Comparison of ENCODE assay signal across 21 cellular contexts in the genomic region with DNA sequence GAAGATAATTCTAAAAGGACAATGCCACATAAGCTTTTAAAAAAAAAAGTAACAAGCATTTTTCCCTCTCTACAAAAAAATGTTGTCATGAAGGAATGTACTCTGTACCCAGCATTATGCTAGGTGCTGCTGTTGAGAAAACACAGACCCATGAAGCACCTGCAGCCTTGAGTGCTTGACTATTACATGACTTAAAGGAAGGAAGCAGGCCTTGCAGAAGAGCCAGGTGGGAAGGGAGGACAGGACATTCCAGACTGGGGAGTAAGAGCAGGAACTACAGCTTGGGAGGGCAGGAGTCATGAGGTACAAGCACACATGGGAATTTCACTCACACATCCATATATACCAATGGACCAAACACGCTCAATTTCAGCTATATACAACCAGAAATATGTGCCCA. TPM values are rescaled to one million over a fixed set of nuclear protein-coding genes. Genes with fewer than 3 reads are reported as not detected.
DNase-seq lines count a peak whose midpoint lies in the region; ATAC-seq and TF ChIP-seq lines count a peak whose summit lies in the region.
"Had no signal": no experiment of that assay in that cellular context is flagged by ENCODE, and none has a peak within 500 bp of the region (broad histone marks: within the 10 kb centered on the region; RNA-seq: fewer than 3 reads in every experiment).

No MANE protein-coding gene starts in this region.

- TF ChIP-seq CTCF in epithelial cell of esophagus (IDR thresholded peaks at IDR 0.05; ENCODE audit: insufficient read depth, low read depth, low read length, missing control alignments) (no peak), lung (IDR thresholded peaks at IDR 0.05; ENCODE audit: control extremely low read depth, extremely low read depth) (no peak), upper lobe of left lung (IDR thresholded peaks at IDR 0.05) (no peak)

- TF ChIP-seq POLR2A in upper lobe of left lung (IDR thresholded peaks at IDR 0.05): no peak

- WGBS in lung, 2 donors: 74 to 88% methylated on average over 1 of the region's 1 CpG
- WGBS in upper lobe of left lung, 2 donors: 86% methylated on average over 1 of the region's 1 CpG

- DNase-seq in NCI-H2029 (lab: John Stamatoyannopoulos, UW) (peak; percentile 6), NCI-H2029 treated with DMSO at 0.1 percent for 48 hours (lab: John Stamatoyannopoulos, UW) (no peak), epithelial cell of esophagus (ENCODE audit: low read depth) (peak; percentile 86), lung (ENCODE audit: low spot score) (peak; percentile 42), upper lobe of left lung (peak in 1 of 2 donors; percentile 73), COLO829 (ENCODE audit: low spot score) (no peak)
- DNase-seq in central memory CD4-positive, alpha-beta T cell: no peak
- DNase-seq: 8988T; CD8-positive, alpha-beta T cell; GDM1; GOT3; NCI-H1092; NCI-H1694; NCI-H446; NCI-H69; NK-92 treated with Interleukin-12 subunit alpha and Interleukin-12 subunit beta, amount 100 ng/mL, for 24 hours; RPMI8226 had no signal

- H3K27me3 ChIP-seq in lung (ENCODE audit: control insufficient read depth, insufficient read depth): no peaks in the 10 kb centered on the region
- no peaks in the 10 kb centered on the region for H3K27me3 ChIP-seq in upper lobe of left lung

- ATAC-seq in lung (ENCODE audit: insufficient read depth, low FRiP score) (no peak), upper lobe of left lung (ENCODE audit: low FRiP score in 2 of 2) (peak in 1 of 2 donors; percentile 54), HG03571 (IDR thresholded peaks at IDR 0.05; ENCODE audit: unreplicated experiment) (no peak)
- ATAC-seq: CD8-positive, alpha-beta T cell; GM12878 had no signal

- TF ChIP-seq EP300 in upper lobe of left lung (IDR thresholded peaks at IDR 0.05): peak in 1 of 4 donors; percentile 14

- no peaks in the 10 kb centered on the region for H3K36me3 ChIP-seq in lung (ENCODE audit: control insufficient read depth in 2 of 2, insufficient read depth in 2 of 2, low read length in 2 of 2)
- no peaks in the 10 kb centered on the region for H3K36me3 ChIP-seq in upper lobe of left lung

- H3K9me3 ChIP-seq in lung (ENCODE audit: control insufficient read depth in 2 of 2, insufficient read depth in 1 of 2, low read length in 1 of 2) (no peaks in the 10 kb centered on the region), upper lobe of left lung (no peaks in the 10 kb centered on the region)

- H3K27ac ChIP-seq in lung (ENCODE audit: low read depth in 1 of 2, low read length in 1 of 2) (peak overlapping the region in 1 of 2 donors; percentile 42), upper lobe of left lung (peak overlapping the region in 3 of 4 donors; percentile 2 to 21 (median 5))
- H3K27ac ChIP-seq: KMS-11 had no signal

- H3K4me3 ChIP-seq in epithelial cell of esophagus (ENCODE audit: low read length) (no peak overlapping the region), lung (no peak overlapping the region), upper lobe of left lung (no peak overlapping the region)
- H3K4me3 ChIP-seq: GM12878 had no signal

- H3K4me1 ChIP-seq in lung (ENCODE audit: control insufficient read depth in 2 of 2, insufficient read depth in 2 of 2, low read length in 2 of 2): peaks cover 5 to 11% of the 10 kb centered on the region in 2 donors
- peaks cover 20 to 52% (median 34%) of the 10 kb centered on the region in 4 donors for H3K4me1 ChIP-seq in upper lobe of left lung

RNA-seq across cellular contexts. Expression of gene MYO1D, which starts 3.8 kb away (rescaled TPM):
- total RNA-seq in lung (10 to 100 TPM; 73.1 to 75.8 TPM), upper lobe of left lung (100 to 1,000 TPM in 3 of 6 donors, 10 to 100 TPM in 3; 63.0 to 139 (median 91.9) TPM)
- 10 to 100 TPM; 22.0 to 49.7 TPM for polyA plus RNA-seq in lung

RNA-seq across cellular contexts. Expression of gene TMEM98, which starts 54.8 kb away (rescaled TPM):
- total RNA-seq in lung (100 to 1,000 TPM in 1 of 2 donors, 10 to 100 TPM in 1; 46.8 to 176 TPM), upper lobe of left lung (100 to 1,000 TPM in 1 of 6 donors, 10 to 100 TPM in 5; 35.6 to 101 (median 58.5) TPM)
- 10 to 100 TPM; 28.4 to 45.8 TPM for polyA plus RNA-seq in lung
- total RNA-seq: CD8-positive, alpha-beta T cell; OCI-LY7 had no signal

Comparison
In these comparisons a context has a peak if more than half of its experiments do, and no peak if none do; other contexts are left out.
1. DNase-seq: peak in NCI-H2029 (single experiment), epithelial cell of esophagus (single experiment) and lung (single experiment); none in NCI-H2029 treated with DMSO at 0.1 percent for 48 hours (single experiment), COLO829 (single experiment) and central memory CD4-positive, alpha-beta T cell (single experiment).